Comparison of ENCODE assay signal across 2 cellular contexts in genomic region chr22:47628477-47629272, GRCh38.
TF ChIP-seq lines count a peak whose summit lies in the region.

No MANE protein-coding gene starts in this region.

TF ChIP-seq in IMR-90, 13 proteins besides CTCF, POLR2A, EP300 and RAD21:
- TF ChIP-seq CHD1 (IDR thresholded peaks at IDR 0.05; ENCODE audit: low read depth, low read length) (no peak), USF2 (IDR thresholded peaks at IDR 0.05; ENCODE audit: low read depth, low read length) (no peak), BHLHE40 (IDR thresholded peaks at IDR 0.05; ENCODE audit: low read depth, low read length) (no peak)
TF ChIP-seq in IMR-90: peak in this region for 0.

TF ChIP-seq in endothelial cell of umbilical vein, 7 proteins besides CTCF, POLR2A, EP300 and RAD21:
- TF ChIP-seq JUN (IDR thresholded peaks at IDR 0.05; ENCODE audit: borderline replicate concordance, insufficient read depth, insufficient read length, low read depth) (no peak), MAX (IDR thresholded peaks at IDR 0.05; ENCODE audit: insufficient read depth, insufficient read length) (peak; percentile 12)
